In genomic region chr19:40443131-40443929, GRCh38 we compare ENCODE assay signal across 8 cellular contexts. TPM values are rescaled to one million over a fixed set of nuclear protein-coding genes. Genes with fewer than 3 reads are reported as not detected.
DNase-seq lines count a peak whose midpoint lies in the region; ATAC-seq and TF ChIP-seq lines count a peak whose summit lies in the region.

No MANE protein-coding gene starts in this region.

- TF ChIP-seq CTCF in GM13976 (IDR thresholded peaks at IDR 0.05; ENCODE audit: borderline replicate concordance, control extremely low read depth, extremely low read depth, insufficient read depth, missing control alignments) (no peak), prostate gland (IDR thresholded peaks at IDR 0.05) (peak in 1 of 4 experiments; percentile 5)

- WGBS in prostate gland, result under 1% methylated on average over 50 of the region's 50 CpGs
- under 1% methylated on average over 50 of the region's 50 CpGs for WGBS in urinary bladder

- in situ Hi-C loops in GM13976 (cut with MboI; ENCODE audit: low sequenced_read_pairs, unreplicated experiment), result no loop called here

- peaks cover 19% of the 10 kb centered on the region for H3K4me1 ChIP-seq in prostate gland (replicated peaks)
- no peaks in the 10 kb centered on the region for H3K4me1 ChIP-seq in urinary bladder (ENCODE audit: insufficient read depth)

- peak overlapping the region; percentile 100 for H3K4me3 Mint-ChIP-seq in T-helper 1 cell treated with Interleukin-12 subunit alpha and Interleukin-12 subunit beta and Interleukin-4 antibody, amounts not matched to agents 30 μg/mL and 1 μg/mL, for 36 hours

- H3K36me3 Mint-ChIP-seq in T-helper 1 cell treated with Interleukin-12 subunit alpha and Interleukin-12 subunit beta and Interleukin-4 antibody, amounts not matched to agents 30 μg/mL and 1 μg/mL, for 36 hours (ENCODE audit: low read depth), result peaks cover 11% of the 10 kb centered on the region

- H3K27me3 Mint-ChIP-seq in T-helper 1 cell treated with Interleukin-12 subunit alpha and Interleukin-12 subunit beta and Interleukin-4 antibody, amounts not matched to agents 30 μg/mL and 1 μg/mL, for 36 hours (ENCODE audit: low read depth), result no peaks in the 10 kb centered on the region

- no peaks in the 10 kb centered on the region for H3K9me3 Mint-ChIP-seq in T-helper 1 cell treated with Interleukin-12 subunit alpha and Interleukin-12 subunit beta and Interleukin-4 antibody, amounts not matched to agents 30 μg/mL and 1 μg/mL, for 36 hours

- H3K27ac ChIP-seq in prostate gland, result peak overlapping the region; percentile 99
- peak overlapping the region; percentile 91 for H3K27ac ChIP-seq in urinary bladder (ENCODE audit: low read depth)

- peak; percentile 72 for TF ChIP-seq POLR2A in prostate gland (IDR thresholded peaks at IDR 0.05)

- peaks cover 0 to 9% of the 10 kb centered on the region in 2 donors for H3K36me3 ChIP-seq in prostate gland
- H3K36me3 ChIP-seq in urinary bladder (ENCODE audit: insufficient read depth), result peaks cover 5% of the 10 kb centered on the region

- DNase-seq in GM13976 (ENCODE audit: low spot score) (peak; percentile 98), NCI-H1694 (lab: John Stamatoyannopoulos, UW) (peak; percentile 99), amygdala (lab: John Stamatoyannopoulos, UW) (peak; percentile 74 to 99 (median 96)), left ventricle myocardium superior (peak; percentile 100), prostate gland (ENCODE audit: low spot score) (peak; percentile 100)

- ATAC-seq in HG02884 (IDR thresholded peaks at IDR 0.05; ENCODE audit: unreplicated experiment) (peak; percentile 63), left ventricle myocardium superior (peak; percentile 87)

- peak overlapping the region; percentile 99 for H3K27ac Mint-ChIP-seq in T-helper 1 cell treated with Interleukin-12 subunit alpha and Interleukin-12 subunit beta and Interleukin-4 antibody, amounts not matched to agents 30 μg/mL and 1 μg/mL, for 36 hours

- H3K4me3 ChIP-seq in prostate gland (peak overlapping the region; percentile 85 to 97), urinary bladder (ENCODE audit: low read depth, low read length) (peak overlapping the region; percentile 82)

- intact Hi-C loops in left ventricle myocardium superior (cut with micrococcal nuclease), result no loop called here
- intact Hi-C loops in prostate gland (cut with DNase I), result loop anchor here (10.0 kb wide), 1 partner anchor 151 kb away; no protein-coding TSS in a partner anchor

- H3K27me3 ChIP-seq in prostate gland (replicated peaks; ENCODE audit: insufficient read depth), result no peaks in the 10 kb centered on the region

- no peaks in the 10 kb centered on the region for H3K9me3 ChIP-seq in prostate gland

- peaks cover 17% of the 10 kb centered on the region for H3K4me1 Mint-ChIP-seq in T-helper 1 cell treated with Interleukin-12 subunit alpha and Interleukin-12 subunit beta and Interleukin-4 antibody, amounts not matched to agents 30 μg/mL and 1 μg/mL, for 36 hours (ENCODE audit: low read depth)

RNA-seq across cellular contexts. Expression of gene SERTAD3, which starts 0.8 kb away (rescaled TPM):
- 23.4 TPM for total RNA-seq in left ventricle myocardium superior
- 10 to 100 TPM; 22.7 to 37.3 TPM for total RNA-seq in prostate gland
- 32.2 TPM for total RNA-seq in urinary bladder
- polyA plus RNA-seq in urinary bladder, result 43.8 TPM

RNA-seq across cellular contexts. Expression of gene SERTAD1, which starts 17.5 kb away (rescaled TPM):
- total RNA-seq in left ventricle myocardium superior (8.9 TPM), prostate gland (10 to 100 TPM; 15.9 to 19.5 TPM), urinary bladder (6.8 TPM)
- polyA plus RNA-seq in urinary bladder, result 24.5 TPM

RNA-seq across cellular contexts. Expression of gene BLVRB, which starts 22.2 kb away (rescaled TPM):
- total RNA-seq in left ventricle myocardium superior (120 TPM), prostate gland (100 to 1,000 TPM; 101 to 261 TPM), urinary bladder (48.2 TPM)
- polyA plus RNA-seq in urinary bladder, result 200 TPM

RNA-seq across cellular contexts. Expression of gene SPTBN4, which starts 23.5 kb away (rescaled TPM):
- total RNA-seq in left ventricle myocardium superior (4.8 TPM), prostate gland (10 to 100 TPM in 1 of 2 donors, 1 to 10 TPM in 1; 5.2 to 21.9 TPM), urinary bladder (1.7 TPM)
- 3.8 TPM for polyA plus RNA-seq in urinary bladder

RNA-seq across cellular contexts. Expression of gene PRX, which starts 30.2 kb away (rescaled TPM):
- total RNA-seq in left ventricle myocardium superior (4.1 TPM), prostate gland (10 to 100 TPM in 1 of 2 donors, 1 to 10 TPM in 1; 4.1 to 10.7 TPM), urinary bladder (3.2 TPM)
- 6.7 TPM for polyA plus RNA-seq in urinary bladder

Comparison
In these comparisons a context has a peak if more than half of its experiments do, and no peak if none do; other contexts are left out.
1. Peak in every context shown above with its lines: DNase-seq, ATAC-seq, H3K4me3 ChIP-seq and H3K27ac ChIP-seq.